ENCODE assay signal across 8 cellular contexts in genomic region chr20:63697357-63697867, GRCh38.
DNase-seq lines count a peak whose midpoint lies in the region; ATAC-seq, FAIRE-seq and TF ChIP-seq lines count a peak whose summit lies in the region.
"Had no signal": no experiment of that assay in that cellular context is flagged by ENCODE, and none has a peak within 500 bp of the region (broad histone marks: within the 10 kb centered on the region; RNA-seq: fewer than 3 reads in every experiment).

No MANE protein-coding gene starts in this region.

- peak overlapping the region; percentile 96 for H3K27ac ChIP-seq in RWPE2 (ENCODE audit: poor library complexity, severe bottlenecking)
- H3K27ac ChIP-seq: PC-9 had no signal

- H3K36me3 ChIP-seq in RWPE2 (ENCODE audit: low read depth), result peaks cover 49% of the 10 kb centered on the region

- H3K9me3 ChIP-seq in RWPE2 (ENCODE audit: severe bottlenecking), result no peaks in the 10 kb centered on the region

- TF ChIP-seq CTCF in RWPE2 (IDR thresholded peaks at IDR 0.05; ENCODE audit: poor library complexity, severe bottlenecking), result peak; percentile 28

- H3K27me3 ChIP-seq in RWPE2 (ENCODE audit: insufficient read depth, poor library complexity, severe bottlenecking), result no peaks in the 10 kb centered on the region

- FAIRE-seq in RCC 7860 (lab: Jason Lieb, UNC), result no peak

- peak overlapping the region; percentile 44 for H3K4me3 ChIP-seq in RWPE2 (ENCODE audit: severe bottlenecking)
- H3K4me3 ChIP-seq: PC-9 had no signal

- peak; percentile 22 for DNase-seq in AG08396 (ENCODE audit: low spot score)
- DNase-seq in RWPE2 (ENCODE audit: low spot score), result peak; percentile 88
- peak; percentile 54 for DNase-seq in islet precursor cell
- DNase-seq in RCC 7860 (ENCODE audit: low spot score), result no peak
- DNase-seq in DMS114 treated with DMSO at 0.1 percent for 48 hours (lab: John Stamatoyannopoulos, UW; ENCODE audit: unreplicated experiment), result no peak
- DNase-seq: central memory CD4-positive, alpha-beta T cell had no signal

- peak; percentile 14 for ATAC-seq in RWPE2 (ENCODE audit: low read depth)
- no peak for ATAC-seq in HG03469 (IDR thresholded peaks at IDR 0.05; ENCODE audit: unreplicated experiment)

- peaks cover 32% of the 10 kb centered on the region for H3K4me1 ChIP-seq in RWPE2 (ENCODE audit: insufficient read depth, poor library complexity, severe bottlenecking)

Comparison
In these comparisons a context has a peak if more than half of its experiments do, and no peak if none do; other contexts are left out.
1. DNase-seq: peak in AG08396 (single experiment), RWPE2 (single experiment) and islet precursor cell (single experiment); none in RCC 7860 (single experiment) and DMS114 treated with DMSO at 0.1 percent for 48 hours (single experiment).